ENCODE assay signal across 18 cellular contexts in the genomic region with DNA sequence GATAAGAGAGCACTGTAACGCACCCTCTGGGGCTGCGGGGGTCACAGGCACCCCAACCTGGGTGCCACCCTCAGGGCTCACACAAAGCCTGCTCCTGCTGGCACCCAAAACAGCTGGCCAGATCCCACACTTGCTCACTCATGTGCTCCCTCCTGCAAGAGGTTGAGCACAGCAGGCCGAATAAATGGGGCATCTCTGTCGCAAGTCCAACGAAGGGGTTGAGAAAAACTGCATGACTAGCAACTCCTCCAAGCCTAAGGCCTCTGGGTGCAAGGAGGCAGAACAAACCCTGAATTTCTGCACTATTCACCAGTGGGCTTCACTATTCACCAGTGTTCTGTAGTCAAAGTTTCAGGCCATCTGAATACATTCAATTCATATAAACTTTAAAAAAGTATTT.
"Had no signal": no experiment of that assay in that cellular context is flagged by ENCODE, and none has a peak within 500 bp of the region (broad histone marks: within the 10 kb centered on the region; RNA-seq: fewer than 3 reads in every experiment).

No MANE protein-coding gene starts in this region.

- H3K4me3 Mint-ChIP-seq: activated CD4-positive, alpha-beta memory T cell treated with anti-CD3 and anti-CD28 coated beads for 36 hours; activated naive CD4-positive, alpha-beta T cell treated with anti-CD3 and anti-CD28 coated beads, Interleukin-2, amount 10 ng/mL, durations not matched to agents 7 days and 5 days; naive thymus-derived CD4-positive, alpha-beta T cell; type B pancreatic cell had no signal

- DNase-seq: activated CD4-positive, alpha-beta memory T cell treated with anti-CD3 and anti-CD28 coated beads for 36 hours; activated CD4-positive, alpha-beta T cell treated with anti-CD3 and anti-CD28 coated beads for 1 hour; activated naive CD4-positive, alpha-beta T cell treated with anti-CD3 and anti-CD28 coated beads, Interleukin-2, amount 10 ng/mL, durations not matched to agents 7 days and 5 days; amygdala; body of pancreas; caudate nucleus; colonic mucosa; esophagus squamous epithelium; hypothalamus; kidney; left lung; mucosa of descending colon; naive thymus-derived CD4-positive, alpha-beta T cell; nucleus accumbens; stimulated activated CD4-positive, alpha-beta T cell treated with anti-CD3 and anti-CD28 coated beads, Interleukin-4, amount 100 ng/mL, for 24 hours; stimulated activated naive CD4-positive, alpha-beta T cell treated with Interleukin-2 at 50 U/mL for 16 hours; T1000 had no signal

- H3K27me3 ChIP-seq: body of pancreas, colonic mucosa, esophagus squamous epithelium, left lung had no signal

- H3K27ac ChIP-seq: body of pancreas, colonic mucosa, esophagus squamous epithelium had no signal

- H3K4me1 ChIP-seq: body of pancreas, colonic mucosa, esophagus squamous epithelium had no signal

- H3K27ac Mint-ChIP-seq: type B pancreatic cell had no signal

- ATAC-seq: body of pancreas; left lung; mucosa of descending colon; naive thymus-derived CD4-positive, alpha-beta T cell had no signal

- H3K27me3 Mint-ChIP-seq: activated CD4-positive, alpha-beta memory T cell treated with anti-CD3 and anti-CD28 coated beads for 36 hours; activated naive CD4-positive, alpha-beta T cell treated with anti-CD3 and anti-CD28 coated beads, Interleukin-2, amount 10 ng/mL, durations not matched to agents 7 days and 5 days; naive thymus-derived CD4-positive, alpha-beta T cell; type B pancreatic cell had no signal

- H3K9me3 Mint-ChIP-seq: activated CD4-positive, alpha-beta memory T cell treated with anti-CD3 and anti-CD28 coated beads for 36 hours; activated naive CD4-positive, alpha-beta T cell treated with anti-CD3 and anti-CD28 coated beads, Interleukin-2, amount 10 ng/mL, durations not matched to agents 7 days and 5 days; type B pancreatic cell had no signal
